Comparison of ENCODE assay signal across 33 cellular contexts in genomic region chr7:130611206-130611605, GRCh38.
"Had no signal": no experiment of that assay in that cellular context is flagged by ENCODE, and none has a peak within 500 bp of the region (broad histone marks: within the 10 kb centered on the region; RNA-seq: fewer than 3 reads in every experiment).

No MANE protein-coding gene starts in this region.

- H3K4me1 Mint-ChIP-seq: activated CD4-positive, alpha-beta memory T cell treated with anti-CD3 and anti-CD28 coated beads, Interleukin-2, amount 10 ng/mL, durations not matched to agents 7 days and 5 days; activated CD8-positive, alpha-beta memory T cell treated with anti-CD3 and anti-CD28 coated beads, Interleukin-2, amount 10 ng/mL, durations not matched to agents 7 days and 5 days; activated naive CD8-positive, alpha-beta T cell treated with anti-CD3 and anti-CD28 coated beads for 36 hours had no signal

- H3K4me3 ChIP-seq: K562, Peyer's patch had no signal

- ATAC-seq: activated CD8-positive, alpha-beta memory T cell treated with anti-CD3 and anti-CD28 coated beads, Interleukin-2, amount 10 ng/mL, durations not matched to agents 7 days and 5 days; K562; PC-3 had no signal

- H3K9me3 ChIP-seq: Peyer's patch had no signal

- H3K27me3 ChIP-seq: brain microvascular endothelial cell, Peyer's patch had no signal

- H3K4me1 ChIP-seq: Peyer's patch had no signal

- H3K27ac Mint-ChIP-seq: activated CD4-positive, alpha-beta memory T cell treated with anti-CD3 and anti-CD28 coated beads, Interleukin-2, amount 10 ng/mL, durations not matched to agents 7 days and 5 days; activated CD8-positive, alpha-beta memory T cell treated with anti-CD3 and anti-CD28 coated beads, Interleukin-2, amount 10 ng/mL, durations not matched to agents 7 days and 5 days; activated naive CD8-positive, alpha-beta T cell treated with anti-CD3 and anti-CD28 coated beads for 36 hours had no signal

- H3K27me3 Mint-ChIP-seq: activated CD4-positive, alpha-beta memory T cell treated with anti-CD3 and anti-CD28 coated beads, Interleukin-2, amount 10 ng/mL, durations not matched to agents 7 days and 5 days; activated CD8-positive, alpha-beta memory T cell treated with anti-CD3 and anti-CD28 coated beads, Interleukin-2, amount 10 ng/mL, durations not matched to agents 7 days and 5 days; activated naive CD8-positive, alpha-beta T cell treated with anti-CD3 and anti-CD28 coated beads for 36 hours had no signal

- H3K36me3 ChIP-seq: brain microvascular endothelial cell had no signal

- DNase-seq: activated CD4-positive, alpha-beta memory T cell treated with anti-CD3 and anti-CD28 coated beads, Interleukin-2, amount 10 ng/mL, durations not matched to agents 7 days and 5 days; activated CD4-positive, alpha-beta T cell treated with anti-CD3 and anti-CD28 coated beads for 1 hour; activated CD4-positive, alpha-beta T cell treated with anti-CD3 and anti-CD28 coated beads for 48 hours; activated CD4-positive, CD25-positive, alpha-beta regulatory T cell; activated CD8-positive, alpha-beta memory T cell treated with anti-CD3 and anti-CD28 coated beads for 24 hours; activated CD8-positive, alpha-beta memory T cell treated with anti-CD3 and anti-CD28 coated beads, Interleukin-2, amount 10 ng/mL, durations not matched to agents 7 days and 5 days; activated CD8-positive, alpha-beta memory T cell treated with anti-CD3 and anti-CD28 coated beads, Interleukin-2, amount 50 U/mL, for 48 hours; activated effector memory CD4-positive, alpha-beta T cell treated with Interleukin-2 at 50 U/mL for 16 hours; activated naive CD4-positive, alpha-beta T cell treated with anti-CD3 and anti-CD28 coated beads, Interleukin-2, amount 50 U/mL, for 16 hours; activated naive CD8-positive, alpha-beta T cell treated with anti-CD3 and anti-CD28 coated beads for 36 hours; activated T-cell treated with anti-CD3 and anti-CD28 coated beads, Interleukin-2, amount 50 U/mL, for 48 hours; amniotic stem cell; aorta; brain microvascular endothelial cell; central memory CD4-positive, alpha-beta T cell; NCI-H1092 treated with DMSO at 0.1 percent for 48 hours; NCI-H146; NCI-H187; NCI-H2029 treated with DMSO at 0.1 percent for 48 hours; NCI-H2107; NCI-H510A; NCI-H69; NK-92 treated with Interleukin-12 subunit alpha and Interleukin-12 subunit beta, amount 100 ng/mL, for 24 hours; PC-3; Peyer's patch; RPMI8226; SIG-M5; SW 1271; T-helper 1 cell; T-helper 2 cell; T-helper 9 cell had no signal

- H3K9me3 Mint-ChIP-seq: activated CD4-positive, alpha-beta memory T cell treated with anti-CD3 and anti-CD28 coated beads, Interleukin-2, amount 10 ng/mL, durations not matched to agents 7 days and 5 days had no signal

- H3K4me3 Mint-ChIP-seq: activated CD4-positive, alpha-beta memory T cell treated with anti-CD3 and anti-CD28 coated beads, Interleukin-2, amount 10 ng/mL, durations not matched to agents 7 days and 5 days; activated CD8-positive, alpha-beta memory T cell treated with anti-CD3 and anti-CD28 coated beads, Interleukin-2, amount 10 ng/mL, durations not matched to agents 7 days and 5 days; activated naive CD8-positive, alpha-beta T cell treated with anti-CD3 and anti-CD28 coated beads for 36 hours had no signal

- H3K27ac ChIP-seq: brain microvascular endothelial cell, Peyer's patch, VCaP had no signal
